14 cellular contexts compared by ENCODE assay signal in the genomic region with DNA sequence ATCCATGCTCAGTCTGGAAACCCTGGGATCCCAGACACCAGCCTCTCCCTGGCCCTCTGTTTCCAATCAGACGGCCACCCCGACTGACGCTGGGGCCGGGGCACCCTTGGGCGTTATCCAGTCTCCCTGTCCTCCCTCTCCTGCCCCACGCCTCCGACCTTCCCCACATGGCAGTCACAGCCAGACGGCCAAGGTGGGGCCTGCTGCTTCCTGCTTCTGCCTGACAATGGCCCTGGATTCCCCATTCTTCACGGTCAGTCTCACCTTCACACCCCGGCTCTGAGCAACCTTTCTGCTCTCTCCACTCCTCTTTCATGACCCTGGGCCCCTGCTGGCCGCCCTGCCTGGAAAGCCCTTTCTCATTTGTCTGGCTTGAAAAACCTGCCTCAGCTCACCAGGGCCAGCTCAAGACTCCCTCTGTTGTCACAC. TPM values are rescaled to one million over a fixed set of nuclear protein-coding genes. Genes with fewer than 3 reads are reported as not detected.
DNase-seq lines count a peak whose midpoint lies in the region; ATAC-seq and TF ChIP-seq lines count a peak whose summit lies in the region.
"Had no signal": no experiment of that assay in that cellular context is flagged by ENCODE, and none has a peak within 500 bp of the region (broad histone marks: within the 10 kb centered on the region; RNA-seq: fewer than 3 reads in every experiment).

No MANE protein-coding gene starts in this region.

- intact Hi-C loops in CD8-positive, alpha-beta T cell (cut with DNase I, micrococcal nuclease), result loop anchor here in 1 of 2 experiments (5.0 to 10.0 kb wide), 2 partner anchors 141 to 222 kb away; a partner anchor contains a TSS
- intact Hi-C loops in left colon (cut with DNase I, micrococcal nuclease), result no loop called here

- CTCF ChIA-PET in CD8-positive, alpha-beta T cell (lab: Charles Lee), result no interaction called here

- peak overlapping the region; percentile 80 for H3K4me3 Mint-ChIP-seq in CD8-positive, alpha-beta T cell
- H3K4me3 Mint-ChIP-seq in activated naive CD8-positive, alpha-beta T cell, result peak overlapping the region; percentile 55
- peak overlapping the region in 7 of 8 donors; percentile 0 to 83 (median 58) for H3K4me3 Mint-ChIP-seq in naive B cell
- H3K4me3 Mint-ChIP-seq: HFFc6 had no signal

- H3K27me3 ChIP-seq in CD8-positive, alpha-beta T cell (ENCODE audit: insufficient read depth, low read length), result no peaks in the 10 kb centered on the region
- peaks cover under 1% of the 10 kb centered on the region; the same call in 1 of the 2 replicates for H3K27me3 ChIP-seq in H7 (ENCODE audit: control insufficient read depth, insufficient read depth, low read length)
- H3K27me3 ChIP-seq: pancreas had no signal

- H3K27ac ChIP-seq in CD8-positive, alpha-beta T cell (ENCODE audit: low read depth, low read length), result no peak overlapping the region
- H3K27ac ChIP-seq: dorsolateral prefrontal cortex, pancreas had no signal

- H3K36me3 Mint-ChIP-seq in CD8-positive, alpha-beta T cell, result no peaks in the 10 kb centered on the region
- H3K36me3 Mint-ChIP-seq in activated naive CD8-positive, alpha-beta T cell, result peaks cover 2% of the 10 kb centered on the region
- H3K36me3 Mint-ChIP-seq in naive B cell, result peaks cover 0 to 18% of the 10 kb centered on the region in 2 donors

- H3K27ac Mint-ChIP-seq in CD8-positive, alpha-beta T cell, result peak overlapping the region; percentile 92
- H3K27ac Mint-ChIP-seq in activated naive CD8-positive, alpha-beta T cell, result no peak overlapping the region
- peak overlapping the region in 3 of 6 donors; percentile 4 to 57 (median 48) for H3K27ac Mint-ChIP-seq in naive B cell
- H3K27ac Mint-ChIP-seq: HFFc6 had no signal

- H3K27me3 Mint-ChIP-seq in CD8-positive, alpha-beta T cell (ENCODE audit: low read depth), result peaks cover 22% of the 10 kb centered on the region
- peaks cover 21% of the 10 kb centered on the region for H3K27me3 Mint-ChIP-seq in activated naive CD8-positive, alpha-beta T cell
- H3K27me3 Mint-ChIP-seq in naive B cell, result peaks cover 49 to 77% (median 69%) of the 10 kb centered on the region in 3 donors

- H3K4me1 ChIP-seq in CD8-positive, alpha-beta T cell (ENCODE audit: insufficient read depth, low read length), result peaks cover 16% of the 10 kb centered on the region
- H3K4me1 ChIP-seq: pancreas had no signal

- no peak overlapping the region for H3K4me3 ChIP-seq in CD8-positive, alpha-beta T cell (ENCODE audit: low read depth, low read length)
- H3K4me3 ChIP-seq in H7 (ENCODE audit: insufficient read depth, low read depth, low read length), result no peak overlapping the region
- H3K4me3 ChIP-seq: dorsolateral prefrontal cortex, pancreas had no signal

- H3K36me3 ChIP-seq in CD8-positive, alpha-beta T cell (ENCODE audit: insufficient read depth, low read length), result no peaks in the 10 kb centered on the region
- H3K36me3 ChIP-seq in H7 (replicated peaks; ENCODE audit: control insufficient read depth, insufficient read depth, low read length), result no peaks in the 10 kb centered on the region
- H3K36me3 ChIP-seq: pancreas had no signal

- no peak for ATAC-seq in CD8-positive, alpha-beta T cell
- ATAC-seq in naive B cell (ENCODE audit: low read depth in 2 of 2), result no peak
- ATAC-seq in left colon, result no peak
- ATAC-seq in GM19467 (IDR thresholded peaks at IDR 0.05; ENCODE audit: unreplicated experiment), result no peak

- no peaks in the 10 kb centered on the region for H3K9me3 Mint-ChIP-seq in CD8-positive, alpha-beta T cell
- H3K9me3 Mint-ChIP-seq in activated naive CD8-positive, alpha-beta T cell (ENCODE audit: low read depth), result no peaks in the 10 kb centered on the region
- H3K9me3 Mint-ChIP-seq in naive B cell, result peaks cover 0 to 4% (median 0%) of the 10 kb centered on the region in 7 donors
- H3K9me3 Mint-ChIP-seq: HFFc6 had no signal

- DNase-seq in CD8-positive, alpha-beta T cell, result no peak
- DNase-seq in H7, result peak; percentile 80
- no peak for DNase-seq in naive B cell
- DNase-seq in left colon, result no peak
- DNase-seq in HuH-7.5 (ENCODE audit: low spot score), result no peak
- DNase-seq: amniotic stem cell, HFFc6, NCI-H446 treated with DMSO at 0.1 percent for 48 hours, SIG-M5 had no signal

- no peaks in the 10 kb centered on the region for H3K9me3 ChIP-seq in CD8-positive, alpha-beta T cell (ENCODE audit: low read length)
- H3K9me3 ChIP-seq: pancreas had no signal

- POLR2A ChIA-PET in CD8-positive, alpha-beta T cell (lab: Charles Lee), result no interaction called here

- no peak for TF ChIP-seq CTCF in CD8-positive, alpha-beta T cell (IDR thresholded peaks at IDR 0.05)

- peaks cover 21% of the 10 kb centered on the region for H3K4me1 Mint-ChIP-seq in CD8-positive, alpha-beta T cell (ENCODE audit: low read depth)
- H3K4me1 Mint-ChIP-seq in activated naive CD8-positive, alpha-beta T cell (ENCODE audit: low read depth), result peaks cover 22% of the 10 kb centered on the region
- peaks cover 7 to 17% (median 16%) of the 10 kb centered on the region in 3 donors for H3K4me1 Mint-ChIP-seq in naive B cell

RNA-seq across cellular contexts. Expression of a gene that starts 6.6 kb away (rescaled TPM):
- total RNA-seq in CD8-positive, alpha-beta T cell, result under 1 TPM in 1 of 2 experiments, not detected in 1; 0.08 TPM
- 31.6 and 39.0 TPM in 2 replicates for total RNA-seq in H7 (2014; rRNA removed; shearing (Covaris generic))
- not detected for polyA plus RNA-seq in naive B cell (ENCODE audit: low read depth in 6 of 6)
- total RNA-seq in left colon, result 1 to 10 TPM; 4.4 to 5.0 TPM
- polyA plus RNA-seq: liver had no signal

Comparison
In these comparisons a context has a peak if more than half of its experiments do, and no peak if none do; other contexts are left out.
1. RNA of a gene that starts 6.6 kb away (total RNA-seq): 31.6 to 39.0 TPM in H7 and 4.4 to 5.0 TPM in left colon; 0.08 TPM in CD8-positive, alpha-beta T cell; every median in the first group is over 4 times any median in the second.
2. Peak in every context shown above with its lines, with median percentiles within 50 percentile points of each other: H3K4me3 Mint-ChIP-seq.